In the genomic region with DNA sequence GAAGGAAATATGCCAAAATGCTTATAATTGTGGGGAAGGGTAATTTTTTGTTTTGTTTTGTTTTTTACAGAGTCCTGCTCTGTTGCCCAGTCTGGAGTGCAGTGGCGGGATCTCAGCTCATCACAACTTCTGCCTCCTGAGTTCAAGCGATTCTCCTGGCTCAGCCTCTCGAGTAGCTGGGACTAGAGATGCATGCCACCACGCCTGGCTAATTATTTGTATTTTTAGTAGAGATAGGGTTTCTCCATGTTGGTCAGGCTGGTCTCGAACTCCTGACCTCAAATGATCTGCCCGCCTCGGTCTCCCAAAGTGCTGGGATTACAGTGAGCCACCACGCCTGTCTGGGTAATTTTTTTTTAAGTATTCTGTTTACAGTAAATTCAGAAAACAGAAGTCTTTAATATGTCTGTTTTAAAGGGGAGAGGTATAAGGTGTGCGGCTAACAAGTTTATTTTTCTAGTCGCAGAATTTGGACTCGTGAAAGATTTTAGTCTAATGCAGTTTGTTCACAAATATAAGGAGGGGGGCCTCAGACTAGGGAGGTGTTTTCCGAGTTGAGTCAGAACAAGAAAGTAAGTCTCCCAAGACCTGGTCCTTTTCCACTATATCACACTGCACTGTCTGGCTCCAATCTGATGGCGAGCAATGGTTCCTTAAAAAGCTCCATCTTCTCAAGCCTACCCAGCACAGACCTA, we compare ENCODE assay signal across 10 cellular contexts. TPM values are rescaled to one million over a fixed set of nuclear protein-coding genes. Genes with fewer than 3 reads are reported as not detected.
DNase-seq lines count a peak whose midpoint lies in the region; FAIRE-seq and TF ChIP-seq lines count a peak whose summit lies in the region.
"Had no signal": no experiment of that assay in that cellular context is flagged by ENCODE, and none has a peak within 500 bp of the region (broad histone marks: within the 10 kb centered on the region; RNA-seq: fewer than 3 reads in every experiment).

No MANE protein-coding gene starts in this region.

- no peak for DNase-seq in GM12892 (ENCODE audit: insufficient read length)
- DNase-seq in coronary artery (ENCODE audit: low spot score): no peak
- DNase-seq in prostate gland (ENCODE audit: low spot score): no peak
- DNase-seq in small intestine: no peak
- DNase-seq in NCI-H1417 (lab: John Stamatoyannopoulos, UW): no peak
- DNase-seq in EL: no peak
- no peak for DNase-seq in cerebellar nuclear complex (lab: John Stamatoyannopoulos, UW)
- DNase-seq: hippocampal formation, SW 1271 had no signal

- no peaks in the 10 kb centered on the region for H3K9me3 Mint-ChIP-seq in IgD-negative memory B cell

- H3K27me3 Mint-ChIP-seq in IgD-negative memory B cell: no peaks in the 10 kb centered on the region

- peaks cover 21 to 39% (median 35%) of the 10 kb centered on the region in 3 donors for H3K4me1 Mint-ChIP-seq in IgD-negative memory B cell

- H3K4me1 ChIP-seq in prostate gland (replicated peaks): peaks cover 2% of the 10 kb centered on the region
- peaks cover 3% of the 10 kb centered on the region in 2 donors for H3K4me1 ChIP-seq in small intestine (ENCODE audit: control insufficient read depth in 2 of 2, insufficient read depth in 1 of 2, low read depth in 1 of 2, low read length in 1 of 2)

- TF ChIP-seq POLR2A in GM12892 (IDR thresholded peaks at IDR 0.05; ENCODE audit: low read depth, low read length) (0 out of 2 replicates have a peak, but pooled peaks have one; percentile 10), prostate gland (IDR thresholded peaks at IDR 0.05) (no peak)

- H3K36me3 Mint-ChIP-seq in IgD-negative memory B cell: no peaks in the 10 kb centered on the region

- WGBS in prostate gland: 83% methylated on average over 13 of the region's 13 CpGs
- 83 to 88% (median 85%) methylated on average over 13 of the region's 13 CpGs for WGBS in small intestine, 3 donors

- TF ChIP-seq CTCF in coronary artery (IDR thresholded peaks at IDR 0.05) (no peak), prostate gland (IDR thresholded peaks at IDR 0.05) (no peak)

- H3K36me3 ChIP-seq in prostate gland (no peaks in the 10 kb centered on the region), small intestine (ENCODE audit: control insufficient read depth in 2 of 2, insufficient read depth in 2 of 2, low read length in 2 of 2) (no peaks in the 10 kb centered on the region)

- peak overlapping the region; percentile 84 to 95 (median 89) for H3K4me3 Mint-ChIP-seq in IgD-negative memory B cell

- intact Hi-C loops in prostate gland (cut with DNase I): loop anchor here (10.0 kb wide), 1 partner anchor 931 kb away; no protein-coding TSS in a partner anchor

- peak overlapping the region in 1 of 2 donors; percentile 80 for H3K27ac ChIP-seq in coronary artery
- peak overlapping the region; percentile 82 to 94 for H3K27ac ChIP-seq in prostate gland
- H3K27ac ChIP-seq in small intestine (ENCODE audit: low read depth in 1 of 2, low read length in 1 of 2): no peak overlapping the region

- H3K9me3 ChIP-seq in prostate gland (no peaks in the 10 kb centered on the region), small intestine (ENCODE audit: control insufficient read depth, low read depth) (no peaks in the 10 kb centered on the region)

- H3K27ac Mint-ChIP-seq in IgD-negative memory B cell: peak overlapping the region; percentile 83 to 90 (median 89)

- H3K4me3 ChIP-seq in coronary artery: peak overlapping the region; percentile 71
- H3K4me3 ChIP-seq in prostate gland: peak overlapping the region; percentile 60 to 95
- no peak overlapping the region for H3K4me3 ChIP-seq in small intestine (ENCODE audit: low read depth in 1 of 2, low read length in 2 of 2)

- H3K27me3 ChIP-seq in prostate gland (replicated peaks; ENCODE audit: insufficient read depth) (no peaks in the 10 kb centered on the region), small intestine (ENCODE audit: control insufficient read depth in 2 of 2, insufficient read depth in 2 of 2, low read length in 2 of 2) (no peaks in the 10 kb centered on the region)

- peak; percentile 74 for FAIRE-seq in GM12892 (lab: Jason Lieb, UNC)
- FAIRE-seq in small intestine (lab: Jason Lieb, UNC): no peak

RNA-seq across cellular contexts. Expression of gene ACSL1, which starts 1.5 kb away (rescaled TPM):
- 40.4 TPM for polyA plus RNA-seq in GM12892 (2012; ENCODE audit: missing spikeins)
- polyA plus RNA-seq in IgD-negative memory B cell (9.2 TPM), small intestine (10 to 100 TPM; 14.6 to 85.0 (median 50.1) TPM)
- 100 to 1,000 TPM in 1 of 2 donors, 10 to 100 TPM in 1; 71.7 to 157 TPM for total RNA-seq in prostate gland

Comparison
In these comparisons a context has a peak if more than half of its experiments do, and no peak if none do; other contexts are left out.
1. H3K27ac ChIP-seq: peak in prostate gland (2 of 2); none in small intestine (0 of 2).
2. H3K4me3 ChIP-seq: peak in coronary artery (single experiment) and prostate gland (2 of 2); none in small intestine (0 of 2).